In genomic region chr1:52602328-52603300, GRCh38 we compare ENCODE assay signal across 9 cellular contexts. TPM values are rescaled to one million over a fixed set of nuclear protein-coding genes. Genes with fewer than 3 reads are reported as not detected.
DNase-seq lines count a peak whose midpoint lies in the region; ATAC-seq and TF ChIP-seq lines count a peak whose summit lies in the region.
"Had no signal": no experiment of that assay in that cellular context is flagged by ENCODE, and none has a peak within 500 bp of the region (broad histone marks: within the 10 kb centered on the region; RNA-seq: fewer than 3 reads in every experiment).

Gene GPX7 (plus strand): TSS chr1:52602371. CDS start chr1:52602410, 39 bp downstream.

- no peak for TF ChIP-seq CTCF in right atrium auricular region (IDR thresholded peaks at IDR 0.05)
- no peak for TF ChIP-seq CTCF in psoas muscle (IDR thresholded peaks at IDR 0.05)
- no peak for TF ChIP-seq CTCF in type B pancreatic cell (conservative IDR thresholded peaks at IDR 0.05)

- H3K27me3 Mint-ChIP-seq in type B pancreatic cell, result peaks cover 15% of the 10 kb centered on the region

- H3K27ac ChIP-seq in right atrium auricular region (peak within 1 kb of the TSS; percentile 87 to 88), psoas muscle (peak within 1 kb of the TSS; percentile 94)
- H3K27ac ChIP-seq: A549 had no signal

- H3K27ac Mint-ChIP-seq in type B pancreatic cell, result peak within 1 kb of the TSS; percentile 85

- intact Hi-C loops in psoas muscle (cut with DNase I), result loop anchor here (2.0 to 5.0 kb wide), 3 partner anchors 50 to 75 kb away; partner anchors contain the start of gene TUT4 (in 2 of the 2)

- H3K4me1 Mint-ChIP-seq in type B pancreatic cell (ENCODE audit: unreplicated experiment), result peaks cover 26% of the 10 kb centered on the region

- peaks cover 16% of the 10 kb centered on the region for H3K36me3 Mint-ChIP-seq in type B pancreatic cell

- DNase-seq in DMS79 treated with DMSO at 0.1 percent for 48 hours (lab: John Stamatoyannopoulos, UW) (peak; percentile 21), DMS79 (lab: John Stamatoyannopoulos, UW) (no peak), adipocyte (ENCODE audit: low read depth) (peak; percentile 49), right atrium auricular region (ENCODE audit: low spot score) (no peak), psoas muscle (peak; percentile 47 to 76), type B pancreatic cell (ENCODE audit: extremely low spot score, unreplicated experiment) (peak; percentile 70)

- peak within 1 kb of the TSS; percentile 82 for H3K9ac ChIP-seq in adipocyte (ENCODE audit: low read length)

- peak within 1 kb of the TSS; percentile 87 for H3K4me3 Mint-ChIP-seq in type B pancreatic cell

- H3K36me3 ChIP-seq in adipocyte (ENCODE audit: control insufficient read depth, insufficient read depth, low read length, severe bottlenecking) (peaks cover 13% of the 10 kb centered on the region), right atrium auricular region (peaks cover 7% of the 10 kb centered on the region), psoas muscle (ENCODE audit: insufficient read depth in 1 of 2, low read depth in 1 of 2) (peaks cover 0 to 13% of the 10 kb centered on the region in 2 donors)

- H3K4me1 ChIP-seq in adipocyte (ENCODE audit: control insufficient read depth, insufficient read depth, low read length) (peaks cover 23% of the 10 kb centered on the region), right atrium auricular region (peaks cover 0 to 30% of the 10 kb centered on the region in 2 donors), psoas muscle (peaks cover 47% of the 10 kb centered on the region)
- H3K4me1 ChIP-seq: A549 had no signal

- H3K9me3 ChIP-seq in adipocyte (ENCODE audit: control insufficient read depth, low read length) (no peaks in the 10 kb centered on the region), right atrium auricular region (no peaks in the 10 kb centered on the region), psoas muscle (no peaks in the 10 kb centered on the region)
- H3K9me3 ChIP-seq: A549 had no signal

- 2 to 4% (median 3%) methylated on average over 69 to 90 of the region's 90 CpGs for WGBS in psoas muscle, 3 donors

- H3K27me3 ChIP-seq in adipocyte (replicated peaks; ENCODE audit: control insufficient read depth, insufficient read depth, low read length), result no peaks in the 10 kb centered on the region
- H3K27me3 ChIP-seq in right atrium auricular region, result no peaks in the 10 kb centered on the region
- H3K27me3 ChIP-seq in psoas muscle (ENCODE audit: insufficient read depth in 3 of 3, low read length in 2 of 3), result no peaks in the 10 kb centered on the region

- H3K9me3 Mint-ChIP-seq in type B pancreatic cell, result no peaks in the 10 kb centered on the region

- H3K4me3 ChIP-seq in adipocyte (ENCODE audit: low read length) (peak within 1 kb of the TSS; percentile 78), right atrium auricular region (peak within 1 kb of the TSS; percentile 44 to 66), psoas muscle (peak within 1 kb of the TSS; percentile 68)
- H3K4me3 ChIP-seq: A549 had no signal

- peak; percentile 65 for ATAC-seq in SK-N-SH treated with all-trans-retinoic acid at 6 μM for 48 hours
- ATAC-seq in psoas muscle, result peak; percentile 11 to 51 (median 22)
- no peak for ATAC-seq in HG03520 (IDR thresholded peaks at IDR 0.05; ENCODE audit: unreplicated experiment)
- ATAC-seq: A549 had no signal

TF ChIP-seq in SK-N-SH treated with all-trans-retinoic acid at 6 μM for 48 hours, 23 proteins besides CTCF, POLR2A, EP300 and RAD21:
- no peak for TF ChIP-seq CSDC2 (CRISPR knock-in tag; IDR thresholded peaks at IDR 0.05)
- no peak for TF ChIP-seq CREB5 (CRISPR knock-in tag; IDR thresholded peaks at IDR 0.05; ENCODE audit: low read depth)
- TF ChIP-seq PATZ1 (CRISPR knock-in tag; IDR thresholded peaks at IDR 0.05; ENCODE audit: borderline replicate concordance), result no peak
- TF ChIP-seq ZNF70 (CRISPR knock-in tag; IDR thresholded peaks at IDR 0.05), result no peak

RNA-seq across cellular contexts. Expression of gene GPX7, which starts in this region (rescaled TPM):
- total RNA-seq in right atrium auricular region (10 to 100 TPM; 12.0 to 17.6 TPM), psoas muscle (10 to 100 TPM in 2 of 4 donors, 1 to 10 TPM in 2; 5.6 to 12.2 (median 10.2) TPM), type B pancreatic cell (ENCODE audit: low replicate concordance) (20.4 and 35.4 TPM in 2 replicates)
- 1 to 10 TPM; 3.6 to 7.9 (median 7.7) TPM for polyA plus RNA-seq in psoas muscle
- polyA plus RNA-seq: A549 had no signal

Comparison
In these comparisons a context has a peak if more than half of its experiments do, and no peak if none do; other contexts are left out.
1. DNase-seq: peak in DMS79 treated with DMSO at 0.1 percent for 48 hours (single experiment), adipocyte (single experiment), psoas muscle (2 of 2) and type B pancreatic cell (single experiment); none in DMS79 (single experiment) and right atrium auricular region (single experiment).
2. Peak in every context shown above with its lines, with median percentiles within 50 percentile points of each other: H3K4me3 ChIP-seq.